ENCODE assay signal across 31 cellular contexts in genomic region chr2:121236101-121236640, GRCh38. TPM values are rescaled to one million over a fixed set of nuclear protein-coding genes. Genes with fewer than 3 reads are reported as not detected.
"Had no signal": no experiment of that assay in that cellular context is flagged by ENCODE, and none has a peak within 500 bp of the region (broad histone marks: within the 10 kb centered on the region; RNA-seq: fewer than 3 reads in every experiment).

No MANE protein-coding gene starts in this region.

- H3K9me3 ChIP-seq: esophagus squamous epithelium, heart right ventricle, mucosa of descending colon, psoas muscle, sigmoid colon, testis, tibial nerve, upper lobe of left lung, vagina had no signal

- H3K27me3 ChIP-seq: sigmoid colon, testis, tibial nerve, upper lobe of left lung, vagina had no signal

- H3K27ac ChIP-seq: esophagus squamous epithelium, heart right ventricle, psoas muscle, sigmoid colon, testis, tibial nerve, upper lobe of left lung, vagina had no signal

- ATAC-seq: effector memory CD8-positive, alpha-beta T cell; heart right ventricle; left colon; mucosa of descending colon; natural killer cell treated with Interleukin-12 subunit alpha and Interleukin-12 subunit beta and Interleukin-15 and Interleukin-18, amount 100 ng/mL, for 72 hours; psoas muscle; stimulated activated memory B cell treated with anti-CD40 and anti-IgM and Interleukin-4, amounts not matched to agents 10 μg/mL and 1 μg/mL and 100 μg/mL, for 72 hours; stimulated activated naive CD8-positive, alpha-beta T cell treated with anti-CD3 and anti-CD28 coated beads, Interleukin-15, Interleukin-2, amounts not matched to agents 100 U/mL and 50 U/mL, for 24 hours had no signal

- H3K4me3 ChIP-seq: esophagus squamous epithelium, heart right ventricle, mucosa of descending colon, psoas muscle, sigmoid colon, testis, tibial nerve, upper lobe of left lung, vagina had no signal

- DNase-seq: cortex of kidney; effector memory CD8-positive, alpha-beta T cell; erythroblast; esophagus squamous epithelium; foreskin melanocyte; glutamatergic neuron; heart right ventricle; hippocampal formation; kidney glomerular epithelial cell; left colon; mesenchymal stem cell; naive B cell; nucleus accumbens; right cardiac atrium; sigmoid colon; stimulated activated CD4-positive, alpha-beta T cell treated with anti-CD3 and anti-CD28 coated beads, Interleukin-4, amount 100 ng/mL, for 4 hours; stimulated activated naive CD8-positive, alpha-beta T cell treated with anti-CD3 and anti-CD28 coated beads, Interleukin-15, Interleukin-2, amounts not matched to agents 100 U/mL and 50 U/mL, for 24 hours; substantia nigra; testis; upper lobe of left lung had no signal

- FAIRE-seq: endometrium, islet of Langerhans had no signal

- H3K36me3 ChIP-seq: heart right ventricle, sigmoid colon, tibial nerve, vagina had no signal

- H3K4me1 ChIP-seq: heart right ventricle, psoas muscle, sigmoid colon, testis, tibial nerve, vagina had no signal

RNA-seq across cellular contexts. Expression of gene TFCP2L1, which starts 48.8 kb away (rescaled TPM):
- total RNA-seq: dermis microvascular lymphatic vessel endothelial cell, lung microvascular endothelial cell, osteocyte had no signal
